Comparison of ENCODE assay signal across 1 cellular context in genomic region chr2:217733461-217733860, GRCh38.
TF ChIP-seq lines count a peak whose summit lies in the region.

No MANE protein-coding gene starts in this region.

TF ChIP-seq in IMR-90, 13 proteins besides CTCF, POLR2A, EP300 and RAD21 (continued from another document):
- TF ChIP-seq BHLHE40 (IDR thresholded peaks at IDR 0.05; ENCODE audit: low read depth, low read length), result no peak
- TF ChIP-seq RFX5 (IDR thresholded peaks at IDR 0.05; ENCODE audit: low read depth, low read length), result no peak
- no peak for TF ChIP-seq MAFK (IDR thresholded peaks at IDR 0.05; ENCODE audit: low read depth, low read length)
- TF ChIP-seq CHD1 (IDR thresholded peaks at IDR 0.05; ENCODE audit: low read depth, low read length), result no peak
- no peak for TF ChIP-seq CEBPB (IDR thresholded peaks at IDR 0.05; ENCODE audit: low read depth, low read length)
- no peak for TF ChIP-seq ELK1 (IDR thresholded peaks at IDR 0.05; ENCODE audit: borderline replicate concordance, low read depth, low read length)
- no peak for TF ChIP-seq RCOR1 (IDR thresholded peaks at IDR 0.05; ENCODE audit: insufficient replicate concordance, low read length)
- no peak for TF ChIP-seq MXI1 (IDR thresholded peaks at IDR 0.05; ENCODE audit: borderline replicate concordance, low read depth, low read length)
- no peak for TF ChIP-seq SMC3 (IDR thresholded peaks at IDR 0.05; ENCODE audit: low read depth, low read length)
- no peak for TF ChIP-seq USF2 (IDR thresholded peaks at IDR 0.05; ENCODE audit: low read depth, low read length)
- no peak for TF ChIP-seq FOS (IDR thresholded peaks at IDR 0.05; ENCODE audit: low read depth, low read length)
TF ChIP-seq in IMR-90: peak in this region for 0.
